ENCODE assay signal across 14 cellular contexts in the genomic region with DNA sequence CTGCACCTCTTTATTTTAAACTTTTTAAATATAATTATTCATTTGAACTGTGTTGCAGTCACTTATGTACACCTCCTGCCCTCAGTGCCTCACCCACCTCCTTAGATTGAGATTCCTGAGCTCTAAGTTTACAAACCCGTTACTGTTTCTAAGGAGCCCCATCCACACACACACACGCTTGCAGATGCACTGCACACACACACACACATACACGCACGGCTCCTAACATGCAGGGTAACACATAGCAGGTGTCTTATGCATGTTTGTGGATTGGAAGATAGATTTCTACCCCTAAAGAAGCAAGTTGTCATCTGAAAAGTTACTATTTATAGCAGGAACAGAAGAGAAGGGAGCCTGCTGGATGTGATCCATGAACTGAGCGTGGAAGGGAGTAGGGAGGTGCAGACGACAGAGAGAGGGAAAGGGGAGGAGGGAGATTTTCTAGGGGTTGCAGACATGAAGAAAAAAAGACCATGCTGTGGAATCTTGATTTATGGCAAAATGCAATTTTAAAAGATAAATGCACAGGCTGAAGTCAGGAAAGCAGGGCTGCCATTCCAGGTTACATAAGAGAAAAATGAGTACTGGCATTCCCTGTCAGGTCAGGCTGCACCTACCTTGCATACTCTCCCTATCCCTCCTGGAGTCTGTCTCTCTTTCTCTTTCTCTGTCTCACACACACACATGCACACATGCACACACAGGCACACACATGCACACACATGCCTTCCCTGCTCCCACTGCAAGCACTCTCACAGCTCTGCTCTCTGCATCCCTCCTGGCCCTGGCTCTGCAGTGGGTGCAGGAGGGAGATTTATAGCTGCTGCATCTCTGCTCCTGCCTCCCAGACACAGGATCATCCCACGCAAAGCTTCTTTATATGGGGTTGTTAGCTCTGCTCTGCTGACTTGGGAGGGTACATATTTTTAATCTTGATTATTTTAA.
A peak's percentile ranks its signal among the peaks of the same experiment; 100 is the strongest.
DNase-seq lines count a peak whose midpoint lies in the region; ATAC-seq and TF ChIP-seq lines count a peak whose summit lies in the region.
"Had no signal": no experiment of that assay in that cellular context is flagged by ENCODE, and none has a peak within 500 bp of the region (broad histone marks: within the 10 kb centered on the region; RNA-seq: fewer than 3 reads in every experiment).

No MANE protein-coding gene starts in this region.

- H3K9me3 ChIP-seq in BE2C (no peaks in the 10 kb centered on the region), adrenal gland (replicated peaks in 1 of 3) (no peaks in the 10 kb centered on the region)

- TF ChIP-seq CTCF in BE2C (IDR thresholded peaks at IDR 0.05; ENCODE audit: low read depth, low read length) = no peak
- TF ChIP-seq CTCF in adrenal gland (IDR thresholded peaks at IDR 0.05) = no peak

- no peak overlapping the region for H3K9ac ChIP-seq in rectal smooth muscle tissue (ENCODE audit: low read length)
- H3K9ac ChIP-seq: KMS-11 had no signal

- H3K4me1 ChIP-seq in BE2C (peaks cover 19% of the 10 kb centered on the region), rectal smooth muscle tissue (ENCODE audit: control insufficient read depth, insufficient read depth, low read length) (peaks cover 9% of the 10 kb centered on the region), adrenal gland (replicated peaks in 1 of 2) (no peaks in the 10 kb centered on the region)

- 52 to 54% (median 53%) methylated on average over 7 of the region's 7 CpGs for WGBS in adrenal gland, 4 donors

- DNase-seq in BE2C (peak; percentile 30), left kidney (ENCODE audit: low read depth, low spot score) (peak; percentile 78), NOMO-1 treated with dmso at 0.1 percent for 144 hours (lab: John Stamatoyannopoulos, UW; ENCODE audit: unreplicated experiment) (no peak), adrenal gland (no peak)
- no peak for DNase-seq in activated CD4-positive, alpha-beta T cell treated with anti-CD3 and anti-CD28 coated beads for 4 hours
- DNase-seq: GOT3, NCI-H1048, NCI-H2107, NCI-H2227 treated with DMSO at 0.1 percent for 48 hours had no signal

- intact Hi-C loops in adrenal gland (cut with DNase I) = no loop called here

- no peak for TF ChIP-seq POLR2A in adrenal gland (IDR thresholded peaks at IDR 0.05)

- peak overlapping the region; percentile 30 for H3K4me3 ChIP-seq in BE2C (ENCODE audit: low read depth, low read length)
- H3K4me3 ChIP-seq in rectal smooth muscle tissue (ENCODE audit: low read length) = no peak overlapping the region
- no peak overlapping the region for H3K4me3 ChIP-seq in adrenal gland

- H3K27ac ChIP-seq in angular gyrus (ENCODE audit: low read depth, low read length) = peak overlapping the region; percentile 81
- H3K27ac ChIP-seq in rectal smooth muscle tissue (ENCODE audit: low read depth, low read length) = peak overlapping the region; percentile 31
- no peak overlapping the region for H3K27ac ChIP-seq in adrenal gland
- H3K27ac ChIP-seq: KMS-11 had no signal

- H3K36me3 ChIP-seq in BE2C = no peaks in the 10 kb centered on the region
- no peaks in the 10 kb centered on the region for H3K36me3 ChIP-seq in rectal smooth muscle tissue (ENCODE audit: control insufficient read depth, insufficient read depth, low read length)
- H3K36me3 ChIP-seq in adrenal gland (replicated peaks in 1 of 2) = no peaks in the 10 kb centered on the region

- H3K27me3 ChIP-seq in BE2C (no peaks in the 10 kb centered on the region), rectal smooth muscle tissue (ENCODE audit: control insufficient read depth, insufficient read depth, low read length) (no peaks in the 10 kb centered on the region), adrenal gland (no peaks in the 10 kb centered on the region)

- ATAC-seq in HG03565 (IDR thresholded peaks at IDR 0.05; ENCODE audit: unreplicated experiment) = no peak
- ATAC-seq: HepG2 had no signal

Comparison
In these comparisons a context has a peak if more than half of its experiments do, and no peak if none do; other contexts are left out.
1. DNase-seq: peak in BE2C (single experiment) and left kidney (single experiment); none in activated CD4-positive, alpha-beta T cell treated with anti-CD3 and anti-CD28 coated beads for 4 hours (0 of 2), NOMO-1 treated with dmso at 0.1 percent for 144 hours (single experiment) and adrenal gland (0 of 7).
2. H3K27ac ChIP-seq: peak in angular gyrus (single experiment) and rectal smooth muscle tissue (single experiment); none in adrenal gland (0 of 5).